ENCODE assay signal across 10 cellular contexts in genomic region chr19:37309834-37310575, GRCh38.
A peak's percentile ranks its signal among the peaks of the same experiment; 100 is the strongest.
DNase-seq lines count a peak whose midpoint lies in the region; ATAC-seq, FAIRE-seq and TF ChIP-seq lines count a peak whose summit lies in the region.
"Had no signal": no experiment of that assay in that cellular context is flagged by ENCODE, and none has a peak within 500 bp of the region (broad histone marks: within the 10 kb centered on the region; RNA-seq: fewer than 3 reads in every experiment).

No MANE protein-coding gene starts in this region.

- no peaks in the 10 kb centered on the region for H3K27me3 ChIP-seq in GM12878 (replicated peaks in 1 of 2; ENCODE audit: control insufficient read depth in 2 of 2, insufficient read depth in 2 of 2, low read length in 1 of 2)

- TF ChIP-seq CTCF in GM12878 (IDR thresholded peaks at IDR 0.05 in 2 of 3, conservative IDR thresholded peaks at IDR 0.05 in 1 of 3; ENCODE audit: control insufficient read depth in 2 of 3, extremely low read depth in 1 of 3, insufficient read depth in 1 of 3, low read depth in 3 of 3, low read length in 3 of 3) (peak; percentile 22 to 36 (median 31); a peak in 3 of 6 replicates), type B pancreatic cell (conservative IDR thresholded peaks at IDR 0.05) (peak; percentile 54)

- no peaks in the 10 kb centered on the region for H4K20me1 ChIP-seq in GM12878 (ENCODE audit: control insufficient read depth, insufficient read depth)

- no peaks in the 10 kb centered on the region for H3K9me3 Mint-ChIP-seq in type B pancreatic cell

- no peak overlapping the region for H3K4me3 Mint-ChIP-seq in type B pancreatic cell

- no peak overlapping the region for H3K27ac Mint-ChIP-seq in type B pancreatic cell

- TF ChIP-seq POLR2A in GM12878 (IDR thresholded peaks at IDR 0.05; ENCODE audit: low read depth, low read length), result no peak

- intact Hi-C loops in GM12878 (cut with micrococcal nuclease; ENCODE audit: unreplicated experiment), result no loop called here

- H3K36me3 ChIP-seq in GM12878 (ENCODE audit: control insufficient read depth in 2 of 2, insufficient read depth in 2 of 2, low read length in 1 of 2), result no peaks in the 10 kb centered on the region

- H3K36me3 Mint-ChIP-seq in type B pancreatic cell, result no peaks in the 10 kb centered on the region

- CTCF ChIA-PET in GM12878 (lab: Yijun Ruan, JAX), result no interaction called here

- no peak overlapping the region for H3K4me2 ChIP-seq in GM12878 (ENCODE audit: control insufficient read depth, insufficient read depth)

- H3K27ac ChIP-seq in GM12878 (ENCODE audit: control insufficient read depth, insufficient read depth), result no peak overlapping the region

- SMC1A ChIA-PET in GM12878 (lab: Charles Lee; ENCODE audit: uncharacterized antibody, unreplicated experiment), result no interaction called here

- H3K27me3 Mint-ChIP-seq in type B pancreatic cell, result no peaks in the 10 kb centered on the region

- POLR2A ChIA-PET in GM12878 (lab: Charles Lee), result interaction anchor here (0.6 kb wide), 1 partner anchor 708 kb away, joined by 3 read pairs; no protein-coding TSS in a partner anchor

- WGBS in GM12878 (ENCODE audit: insufficient coverage, insufficient replicate concordance, low lambda C conversion rate, missing lambda C conversion rate), result 48% methylated on average over 7 of the region's 7 CpGs

- RAD21 ChIA-PET in GM12878 (lab: Charles Lee; ENCODE audit: unreplicated experiment), result no interaction called here

- no TSS peak for BruUV-seq in GM12878 (replicated peaks; lab: Mats Ljungman, UMichigan)

- H3K9me3 ChIP-seq in GM12878 (replicated peaks; ENCODE audit: control insufficient read depth, insufficient read depth, low read length), result peaks cover 4% of the 10 kb centered on the region; the same call in 1 of the 3 replicates

- no peak overlapping the region for H2AFZ ChIP-seq in GM12878 (ENCODE audit: control insufficient read depth, low read depth, low read length)

- no peaks in the 10 kb centered on the region for H3K79me2 ChIP-seq in GM12878 (ENCODE audit: control insufficient read depth, insufficient read depth, low read length)

- in situ Hi-C loops in GM12878 (cut with MboI), result loop anchor here (10.0 kb wide), 1 partner anchor 345 kb away; the partner anchor contains the start of gene ZFP30

- H3K4me1 Mint-ChIP-seq in type B pancreatic cell (ENCODE audit: unreplicated experiment), result peaks cover 12% of the 10 kb centered on the region

- no peak overlapping the region for H3K9ac ChIP-seq in GM12878 (ENCODE audit: control insufficient read depth, insufficient read depth, low read length)

- H3K4me1 ChIP-seq in GM12878 (ENCODE audit: control insufficient read depth, insufficient read depth, low read length), result no peaks in the 10 kb centered on the region

- DNase-seq in stimulated activated CD4-positive, alpha-beta T cell treated with anti-CD3 and anti-CD28 coated beads, Interleukin-4, amount 100 ng/mL, for 24 hours, result peak; percentile 27
- DNase-seq in stimulated activated CD4-positive, alpha-beta T cell treated with anti-CD3 and anti-CD28 coated beads, Interleukin-4, amount 100 ng/mL, for 1 hour, result no peak
- peak; percentile 21 for DNase-seq in Jurkat, Clone E6-1 (ENCODE audit: low read depth, low spot score)
- DNase-seq in GM12878 (ENCODE audit: low read depth, low spot score), result no peak
- no peak for DNase-seq in type B pancreatic cell (ENCODE audit: extremely low spot score, unreplicated experiment)
- DNase-seq in NCI-H146 treated with DMSO at 0.1 percent for 48 hours (lab: John Stamatoyannopoulos, UW; ENCODE audit: unreplicated experiment), result no peak
- DNase-seq in NCI-H2029 (lab: John Stamatoyannopoulos, UW), result no peak
- no peak for DNase-seq in cerebellum (ENCODE audit: low spot score)
- DNase-seq: activated CD4-positive, CD25-positive, alpha-beta regulatory T cell; stimulated activated CD4-positive, alpha-beta T cell treated with anti-CD3 and anti-CD28 coated beads, Interleukin-2, amount 100 ng/mL, for 48 hours had no signal

- no peak overlapping the region for H3K4me3 ChIP-seq in Jurkat, Clone E6-1 (ENCODE audit: low read length)
- no peak overlapping the region for H3K4me3 ChIP-seq in GM12878

- peak; percentile 49 for TF ChIP-seq RAD21 in GM12878 (IDR thresholded peaks at IDR 0.05; ENCODE audit: insufficient read depth, low read depth, low read length)

- FAIRE-seq in GM12878 (lab: Jason Lieb, UNC), result no peak

- TF ChIP-seq EP300 in GM12878 (IDR thresholded peaks at IDR 0.05; ENCODE audit: borderline replicate concordance in 1 of 2, control insufficient read depth in 1 of 2, low read depth in 2 of 2, low read length in 2 of 2), result no peak

- ATAC-seq in GM12878, result no peak

TF ChIP-seq in GM12878, 131 proteins besides CTCF, POLR2A, EP300 and RAD21:
- TF ChIP-seq ZNF217 (IDR thresholded peaks at IDR 0.05) (no peak), PBX3 (IDR thresholded peaks at IDR 0.05; ENCODE audit: insufficient replicate concordance, low read depth, low read length) (no peak)
- TF ChIP-seq, protein P1, sequence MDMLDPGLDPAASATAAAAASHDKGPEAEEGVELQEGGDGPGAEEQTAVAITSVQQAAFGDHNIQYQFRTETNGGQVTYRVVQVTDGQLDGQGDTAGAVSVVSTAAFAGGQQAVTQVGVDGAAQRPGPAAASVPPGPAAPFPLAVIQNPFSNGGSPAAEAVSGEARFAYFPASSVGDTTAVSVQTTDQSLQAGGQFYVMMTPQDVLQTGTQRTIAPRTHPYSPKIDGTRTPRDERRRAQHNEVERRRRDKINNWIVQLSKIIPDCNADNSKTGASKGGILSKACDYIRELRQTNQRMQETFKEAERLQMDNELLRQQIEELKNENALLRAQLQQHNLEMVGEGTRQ (IDR thresholded peaks at IDR 0.05; ENCODE audit: borderline replicate concordance, low read depth, low read length), result no peak
- TF ChIP-seq, protein P2, sequence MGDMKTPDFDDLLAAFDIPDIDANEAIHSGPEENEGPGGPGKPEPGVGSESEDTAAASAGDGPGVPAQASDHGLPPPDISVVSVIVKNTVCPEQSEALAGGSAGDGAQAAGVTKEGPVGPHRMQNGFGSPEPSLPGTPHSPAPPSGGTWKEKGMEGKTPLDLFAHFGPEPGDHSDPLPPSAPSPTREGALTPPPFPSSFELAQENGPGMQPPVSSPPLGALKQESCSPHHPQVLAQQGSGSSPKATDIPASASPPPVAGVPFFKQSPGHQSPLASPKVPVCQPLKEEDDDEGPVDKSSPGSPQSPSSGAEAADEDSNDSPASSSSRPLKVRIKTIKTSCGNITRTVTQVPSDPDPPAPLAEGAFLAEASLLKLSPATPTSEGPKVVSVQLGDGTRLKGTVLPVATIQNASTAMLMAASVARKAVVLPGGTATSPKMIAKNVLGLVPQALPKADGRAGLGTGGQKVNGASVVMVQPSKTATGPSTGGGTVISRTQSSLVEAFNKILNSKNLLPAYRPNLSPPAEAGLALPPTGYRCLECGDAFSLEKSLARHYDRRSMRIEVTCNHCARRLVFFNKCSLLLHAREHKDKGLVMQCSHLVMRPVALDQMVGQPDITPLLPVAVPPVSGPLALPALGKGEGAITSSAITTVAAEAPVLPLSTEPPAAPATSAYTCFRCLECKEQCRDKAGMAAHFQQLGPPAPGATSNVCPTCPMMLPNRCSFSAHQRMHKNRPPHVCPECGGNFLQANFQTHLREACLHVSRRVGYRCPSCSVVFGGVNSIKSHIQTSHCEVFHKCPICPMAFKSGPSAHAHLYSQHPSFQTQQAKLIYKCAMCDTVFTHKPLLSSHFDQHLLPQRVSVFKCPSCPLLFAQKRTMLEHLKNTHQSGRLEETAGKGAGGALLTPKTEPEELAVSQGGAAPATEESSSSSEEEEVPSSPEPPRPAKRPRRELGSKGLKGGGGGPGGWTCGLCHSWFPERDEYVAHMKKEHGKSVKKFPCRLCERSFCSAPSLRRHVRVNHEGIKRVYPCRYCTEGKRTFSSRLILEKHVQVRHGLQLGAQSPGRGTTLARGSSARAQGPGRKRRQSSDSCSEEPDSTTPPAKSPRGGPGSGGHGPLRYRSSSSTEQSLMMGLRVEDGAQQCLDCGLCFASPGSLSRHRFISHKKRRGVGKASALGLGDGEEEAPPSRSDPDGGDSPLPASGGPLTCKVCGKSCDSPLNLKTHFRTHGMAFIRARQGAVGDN (IDR thresholded peaks at IDR 0.05), result no peak

Comparison
In these comparisons a context has a peak if more than half of its experiments do, and no peak if none do; other contexts are left out.
1. DNase-seq: peak in stimulated activated CD4-positive, alpha-beta T cell treated with anti-CD3 and anti-CD28 coated beads, Interleukin-4, amount 100 ng/mL, for 24 hours (single experiment) and Jurkat, Clone E6-1 (single experiment); none in stimulated activated CD4-positive, alpha-beta T cell treated with anti-CD3 and anti-CD28 coated beads, Interleukin-4, amount 100 ng/mL, for 1 hour (single experiment), GM12878 (single experiment), type B pancreatic cell (single experiment), NCI-H146 treated with DMSO at 0.1 percent for 48 hours (single experiment), NCI-H2029 (single experiment) and cerebellum (single experiment).